In genomic region chr3:176574736-176575135, GRCh38 we compare ENCODE assay signal across 20 cellular contexts.
"Had no signal": no experiment of that assay in that cellular context is flagged by ENCODE, and none has a peak within 500 bp of the region (broad histone marks: within the 10 kb centered on the region; RNA-seq: fewer than 3 reads in every experiment).

No MANE protein-coding gene starts in this region.

- ATAC-seq: activated CD4-positive, CD25-positive, alpha-beta regulatory T cell treated with anti-CD3 and anti-CD28 coated beads, Interleukin-2, amount 50 U/mL, for 24 hours; activated T-cell treated with anti-CD3 and anti-CD28 coated beads, Interleukin-2, amount 50 U/mL, for 72 hours; left lobe of liver; naive thymus-derived CD4-positive, alpha-beta T cell; sciatic nerve had no signal

- H2AFZ ChIP-seq: neural progenitor cell had no signal

- H3K36me3 ChIP-seq: brain microvascular endothelial cell, neural progenitor cell, spleen, upper lobe of left lung had no signal

- H3K4me2 ChIP-seq: neural progenitor cell had no signal

- H3K4me1 ChIP-seq: upper lobe of left lung had no signal

- H3K27ac ChIP-seq: brain microvascular endothelial cell, neural progenitor cell, spleen, upper lobe of left lung had no signal

- DNase-seq: activated CD4-positive, alpha-beta memory T cell treated with anti-CD3 and anti-CD28 coated beads, Interleukin-2, amount 10 ng/mL, durations not matched to agents 7 days and 5 days; activated CD4-positive, alpha-beta T cell treated with anti-CD3 and anti-CD28 coated beads, Interleukin-2, amount 10 ng/mL, durations not matched to agents 24 days and 14 days; activated effector memory CD4-positive, alpha-beta T cell treated with anti-CD3 and anti-CD28 coated beads, Interleukin-2, amount 50 U/mL, for 16 hours; activated naive CD4-positive, alpha-beta T cell treated with anti-CD3 and anti-CD28 coated beads, Interleukin-2, amount 10 ng/mL, durations not matched to agents 7 days and 5 days; activated T-cell treated with anti-CD3 and anti-CD28 coated beads, Interleukin-2, amount 50 U/mL, for 72 hours; anterior cingulate cortex; brain microvascular endothelial cell; central memory CD4-positive, alpha-beta T cell; effector memory CD4-positive, alpha-beta T cell; naive thymus-derived CD4-positive, alpha-beta T cell; spleen; stimulated activated CD4-positive, alpha-beta T cell treated with anti-CD3 and anti-CD28 coated beads, Interleukin-4, amount 100 ng/mL, for 1 hour; stimulated activated naive CD4-positive, alpha-beta T cell treated with Interleukin-2 at 50 U/mL for 16 hours; T-helper 2 cell; upper lobe of left lung had no signal

- H3K27me3 ChIP-seq: brain microvascular endothelial cell, neural progenitor cell, spleen, upper lobe of left lung had no signal

- H3K9me3 ChIP-seq: spleen, upper lobe of left lung had no signal

- H3K4me3 ChIP-seq: lung, neural progenitor cell, spleen, upper lobe of left lung had no signal
